ENCODE assay signal across 8 cellular contexts in genomic region chr17:47862621-47863440, GRCh38. TPM values are rescaled to one million over a fixed set of nuclear protein-coding genes. Genes with fewer than 3 reads are reported as not detected.
A peak's percentile ranks its signal among the peaks of the same experiment; 100 is the strongest.
DNase-seq lines count a peak whose midpoint lies in the region; ATAC-seq, FAIRE-seq and TF ChIP-seq lines count a peak whose summit lies in the region.
"Had no signal": no experiment of that assay in that cellular context is flagged by ENCODE, and none has a peak within 500 bp of the region (broad histone marks: within the 10 kb centered on the region; RNA-seq: fewer than 3 reads in every experiment).

No MANE protein-coding gene starts in this region.

- SMC1A ChIA-PET in GM12878 (lab: Charles Lee; ENCODE audit: uncharacterized antibody, unreplicated experiment) = no interaction called here

- intact Hi-C loops in GM12878 (cut with micrococcal nuclease; ENCODE audit: unreplicated experiment) = no loop called here

- in situ Hi-C loops in GM12878 (cut with MboI) = no loop called here

- POLR2A ChIA-PET in GM12878 (lab: Charles Lee) = no interaction called here

- no peaks in the 10 kb centered on the region for H4K20me1 ChIP-seq in GM12878 (ENCODE audit: control insufficient read depth, insufficient read depth)

- no peak for TF ChIP-seq POLR2A in GM12878 (IDR thresholded peaks at IDR 0.05; ENCODE audit: low read depth, low read length)

- no peaks in the 10 kb centered on the region for H3K79me2 ChIP-seq in GM12878 (ENCODE audit: control insufficient read depth, insufficient read depth, low read length)

- H3K9me3 ChIP-seq in GM12878 (replicated peaks; ENCODE audit: control insufficient read depth, insufficient read depth, low read length) (no peaks in the 10 kb centered on the region), small intestine (ENCODE audit: control insufficient read depth, low read depth) (no peaks in the 10 kb centered on the region)

- H3K36me3 ChIP-seq in GM12878 (ENCODE audit: control insufficient read depth in 2 of 2, insufficient read depth in 2 of 2, low read length in 1 of 2) = no peaks in the 10 kb centered on the region
- H3K36me3 ChIP-seq in small intestine (ENCODE audit: control insufficient read depth in 2 of 2, insufficient read depth in 2 of 2, low read length in 2 of 2) = no peaks in the 10 kb centered on the region

- no peak overlapping the region for H3K4me2 ChIP-seq in GM12878 (ENCODE audit: control insufficient read depth, insufficient read depth)

- WGBS in GM12878 (ENCODE audit: insufficient coverage, insufficient replicate concordance, low lambda C conversion rate, missing lambda C conversion rate) = 48% methylated on average over 7 of the region's 7 CpGs
- WGBS in small intestine, 3 donors = 34 to 60% (median 59%) methylated on average over 7 of the region's 7 CpGs

- no peaks in the 10 kb centered on the region for H3K4me1 ChIP-seq in GM12878 (ENCODE audit: control insufficient read depth, insufficient read depth, low read length)
- peaks cover 0 to 2% of the 10 kb centered on the region in 2 donors for H3K4me1 ChIP-seq in small intestine (ENCODE audit: control insufficient read depth in 2 of 2, insufficient read depth in 1 of 2, low read depth in 1 of 2, low read length in 1 of 2)

- no TSS peak for BruUV-seq in GM12878 (replicated peaks; lab: Mats Ljungman, UMichigan)

- ATAC-seq in GM12878 (no peak), GM18867 (IDR thresholded peaks at IDR 0.05; ENCODE audit: unreplicated experiment) (no peak)

- TF ChIP-seq CTCF in GM12878 (IDR thresholded peaks at IDR 0.05 in 2 of 3, conservative IDR thresholded peaks at IDR 0.05 in 1 of 3; ENCODE audit: control insufficient read depth in 2 of 3, extremely low read depth in 1 of 3, insufficient read depth in 1 of 3, low read depth in 3 of 3, low read length in 3 of 3) = no peak

- H3K27me3 ChIP-seq in GM12878 (replicated peaks in 1 of 2; ENCODE audit: control insufficient read depth in 2 of 2, insufficient read depth in 2 of 2, low read length in 1 of 2) (peaks cover 2 to 3% of the 10 kb centered on the region in 2 experiments; a peak in 3 of 4 replicates), small intestine (ENCODE audit: control insufficient read depth in 2 of 2, insufficient read depth in 2 of 2, low read length in 2 of 2) (peaks cover 0 to 3% of the 10 kb centered on the region in 2 donors)

- no peak overlapping the region for H3K9ac ChIP-seq in GM12878 (ENCODE audit: control insufficient read depth, insufficient read depth, low read length)

- no peak overlapping the region for H2AFZ ChIP-seq in GM12878 (ENCODE audit: control insufficient read depth, low read depth, low read length)

- CTCF ChIA-PET in GM12878 (lab: Yijun Ruan, JAX) = interaction anchor here (1.0 kb wide), 1 partner anchor 21 kb away, joined by 3 read pairs; the partner anchor contains the start of gene SCRN2

- no peak overlapping the region for H3K4me3 ChIP-seq in GM12878
- H3K4me3 ChIP-seq in small intestine (ENCODE audit: low read depth in 1 of 2, low read length in 2 of 2) = no peak overlapping the region

- FAIRE-seq in GM12878 (lab: Jason Lieb, UNC) (no peak), small intestine (lab: Jason Lieb, UNC) (no peak)
- FAIRE-seq: A204.1 had no signal

- no peak for TF ChIP-seq RAD21 in GM12878 (IDR thresholded peaks at IDR 0.05; ENCODE audit: insufficient read depth, low read depth, low read length)

- H3K27ac ChIP-seq in GM12878 (ENCODE audit: control insufficient read depth, insufficient read depth) = no peak overlapping the region
- H3K27ac ChIP-seq in small intestine (ENCODE audit: low read depth in 1 of 2, low read length in 1 of 2) = no peak overlapping the region

- DNase-seq in NCI-H1417 (lab: John Stamatoyannopoulos, UW) (peak in 2 of 3 experiments; percentile 56 to 77), NCI-H1417 treated with DMSO at 0.1 percent for 48 hours (lab: John Stamatoyannopoulos, UW) (no peak), GM12878 (ENCODE audit: low read depth, low spot score) (no peak), small intestine (peak; percentile 72), cortex of kidney (lab: John Stamatoyannopoulos, UW) (no peak)
- DNase-seq: nucleus accumbens had no signal

- TF ChIP-seq EP300 in GM12878 (IDR thresholded peaks at IDR 0.05; ENCODE audit: borderline replicate concordance in 1 of 2, control insufficient read depth in 1 of 2, low read depth in 2 of 2, low read length in 2 of 2) = no peak

- RAD21 ChIA-PET in GM12878 (lab: Charles Lee; ENCODE audit: unreplicated experiment) = no interaction called here

RNA-seq across cellular contexts. Expression of gene SP6, which starts 11.9 kb away (rescaled TPM):
- 0.21 and 0.34 TPM in 2 replicates for total RNA-seq in GM12878 (2013; cell fraction: nucleolus; rRNA removed)
- total RNA-seq in GM12878 (2014; rRNA removed) (not detected in 2 replicates), GM12878 (2014; rRNA removed; fragmentation: Illumina TruSeq; extraction: Trizol) (0.05 TPM in 1 of 2 replicates, not detected in the other), GM12878 (2021) (0.05 TPM in 1 of 2 replicates, not detected in the other)
- not detected for polyA plus RNA-seq in GM12878 (2011; ENCODE audit: low read depth)
- polyA plus RNA-seq in GM12878 (2011; rRNA removed) (0.03 and 0.05 TPM in 2 replicates), GM12878 (2014; fragmentation: Illumina TruSeq; extraction: Trizol) (not detected in 2 replicates), GM12878 (2014; fragmentation: Nextera tagmentation; extraction: Ambion mirVana) (not detected), GM12878 (2014; rRNA removed) (0.06 TPM in 1 of 2 replicates, not detected in the other), GM12878 (2016; fragmentation: Nextera tagmentation; extraction: Ambion mirVana) (under 1 TPM in 1 of 2 experiments, not detected in 1; 0.15 TPM), small intestine (1 to 10 TPM; 1.6 to 3.8 (median 2.5) TPM)
- polyA plus RNA-seq in GM12878 (2011; cell fraction: cytosol; rRNA removed) = 0.05 and 0.07 TPM in 2 replicates
- polyA plus RNA-seq in GM12878 (2011; cell fraction: nucleus; rRNA removed) = 0.12 TPM in 2 replicates
- polyA plus RNA-seq in GM12878 (2012) = 0.08 and 0.09 TPM in 2 replicates
- 0.21 TPM in 1 of 2 replicates, not detected in the other for polyA minus RNA-seq in GM12878 (2011; rRNA and poly(A)+ RNA removed)
- polyA minus RNA-seq in GM12878 (2011; cell fraction: cytosol; rRNA and poly(A)+ RNA removed) = not detected in 2 replicates
- polyA minus RNA-seq in GM12878 (2011; cell fraction: nucleus; rRNA and poly(A)+ RNA removed) = 0.12 and 0.19 TPM in 2 replicates

RNA-seq across cellular contexts. Expression of gene SCRN2, which starts 21.8 kb away (rescaled TPM):
- total RNA-seq in GM12878 (2013; cell fraction: nucleolus; rRNA removed) = 53.1 and 65.3 TPM in 2 replicates
- total RNA-seq in GM12878 (2014; rRNA removed) (33.3 and 39.3 TPM in 2 replicates), GM12878 (2014; rRNA removed; fragmentation: Illumina TruSeq; extraction: Trizol) (13.5 TPM in 2 replicates), GM12878 (2021) (28.9 and 30.5 TPM in 2 replicates)
- polyA plus RNA-seq in GM12878 (2011; ENCODE audit: low read depth) = 12.7 TPM
- polyA plus RNA-seq in GM12878 (2011; rRNA removed) (9.7 and 15.4 TPM in 2 replicates), GM12878 (2014; fragmentation: Illumina TruSeq; extraction: Trizol) (3.0 and 10.8 TPM in 2 replicates), GM12878 (2014; fragmentation: Nextera tagmentation; extraction: Ambion mirVana) (1 to 10 TPM in 1 of 2 experiments, under 1 TPM in 1; 0.34 to 1.9 TPM), GM12878 (2014; rRNA removed) (32.7 and 33.4 TPM in 2 replicates), GM12878 (2016; fragmentation: Nextera tagmentation; extraction: Ambion mirVana) (10 to 100 TPM; 24.8 to 29.9 TPM), small intestine (100 to 1,000 TPM in 1 of 3 donors, 10 to 100 TPM in 2; 46.0 to 127 (median 81.3) TPM)
- polyA plus RNA-seq in GM12878 (2011; cell fraction: cytosol; rRNA removed) = 28.5 and 36.7 TPM in 2 replicates
- polyA plus RNA-seq in GM12878 (2011; cell fraction: nucleus; rRNA removed) = 140 and 158 TPM in 2 replicates
- polyA plus RNA-seq in GM12878 (2012) = 28.3 and 28.5 TPM in 2 replicates
- polyA minus RNA-seq in GM12878 (2011; rRNA and poly(A)+ RNA removed) = 9.4 and 24.8 TPM in 2 replicates
- 8.5 and 8.6 TPM in 2 replicates for polyA minus RNA-seq in GM12878 (2011; cell fraction: cytosol; rRNA and poly(A)+ RNA removed)
- 31.2 and 38.5 TPM in 2 replicates for polyA minus RNA-seq in GM12878 (2011; cell fraction: nucleus; rRNA and poly(A)+ RNA removed)

RNA-seq across cellular contexts. Expression of gene LRRC46, which starts 31.4 kb away (rescaled TPM):
- not detected in 2 replicates for total RNA-seq in GM12878 (2013; cell fraction: nucleolus; rRNA removed)
- total RNA-seq in GM12878 (2014; rRNA removed) (0.16 and 0.23 TPM in 2 replicates), GM12878 (2014; rRNA removed; fragmentation: Illumina TruSeq; extraction: Trizol) (0.22 and 0.37 TPM in 2 replicates), GM12878 (2021) (0.38 and 0.53 TPM in 2 replicates)
- polyA plus RNA-seq in GM12878 (2011; ENCODE audit: low read depth) = 0.42 TPM
- polyA plus RNA-seq in GM12878 (2011; rRNA removed) (0.35 and 0.39 TPM in 2 replicates), GM12878 (2014; fragmentation: Illumina TruSeq; extraction: Trizol) (1.0 and 2.8 TPM in 2 replicates), GM12878 (2014; fragmentation: Nextera tagmentation; extraction: Ambion mirVana) (under 1 TPM in 1 of 2 experiments, not detected in 1; 0.15 TPM), GM12878 (2014; rRNA removed) (0.29 and 0.72 TPM in 2 replicates), GM12878 (2016; fragmentation: Nextera tagmentation; extraction: Ambion mirVana) (1 to 10 TPM; 1.7 to 1.8 TPM), small intestine (under 1 TPM; 0.22 to 0.54 (median 0.25) TPM)
- polyA plus RNA-seq in GM12878 (2011; cell fraction: cytosol; rRNA removed) = 0.28 and 0.45 TPM in 2 replicates
- polyA plus RNA-seq in GM12878 (2011; cell fraction: nucleus; rRNA removed) = 0.67 and 0.89 TPM in 2 replicates
- 0.34 and 0.35 TPM in 2 replicates for polyA plus RNA-seq in GM12878 (2012)
- 0.31 and 0.37 TPM in 2 replicates for polyA minus RNA-seq in GM12878 (2011; rRNA and poly(A)+ RNA removed)
- not detected in 2 replicates for polyA minus RNA-seq in GM12878 (2011; cell fraction: cytosol; rRNA and poly(A)+ RNA removed)
- polyA minus RNA-seq in GM12878 (2011; cell fraction: nucleus; rRNA and poly(A)+ RNA removed) = 0.48 TPM in 1 of 2 replicates, not detected in the other

RNA-seq across cellular contexts. Expression of gene MRPL10, which starts 31.5 kb away (rescaled TPM):
- total RNA-seq in GM12878 (2013; cell fraction: nucleolus; rRNA removed) = 16.1 and 17.5 TPM in 2 replicates
- total RNA-seq in GM12878 (2014; rRNA removed) (56.6 and 56.9 TPM in 2 replicates), GM12878 (2014; rRNA removed; fragmentation: Illumina TruSeq; extraction: Trizol) (32.7 and 35.6 TPM in 2 replicates), GM12878 (2021) (44.6 and 44.8 TPM in 2 replicates)
- polyA plus RNA-seq in GM12878 (2011; ENCODE audit: low read depth) = 31.9 TPM
- polyA plus RNA-seq in GM12878 (2011; rRNA removed) (37.1 and 61.9 TPM in 2 replicates), GM12878 (2014; fragmentation: Illumina TruSeq; extraction: Trizol) (22.4 and 48.3 TPM in 2 replicates), GM12878 (2014; fragmentation: Nextera tagmentation; extraction: Ambion mirVana) (10 to 100 TPM; 18.9 to 22.3 TPM), GM12878 (2014; rRNA removed) (46.1 and 50.7 TPM in 2 replicates), GM12878 (2016; fragmentation: Nextera tagmentation; extraction: Ambion mirVana) (10 to 100 TPM; 46.3 to 49.1 TPM), small intestine (10 to 100 TPM; 47.0 to 54.1 (median 48.4) TPM)
- 90.0 and 112 TPM in 2 replicates for polyA plus RNA-seq in GM12878 (2011; cell fraction: cytosol; rRNA removed)
- polyA plus RNA-seq in GM12878 (2011; cell fraction: nucleus; rRNA removed) = 48.9 and 49.8 TPM in 2 replicates
- polyA plus RNA-seq in GM12878 (2012) = 40.6 and 55.5 TPM in 2 replicates
- polyA minus RNA-seq in GM12878 (2011; rRNA and poly(A)+ RNA removed) = 81.3 and 114 TPM in 2 replicates
- polyA minus RNA-seq in GM12878 (2011; cell fraction: cytosol; rRNA and poly(A)+ RNA removed) = 28.9 and 35.2 TPM in 2 replicates
- polyA minus RNA-seq in GM12878 (2011; cell fraction: nucleus; rRNA and poly(A)+ RNA removed) = 13.5 and 24.3 TPM in 2 replicates

RNA-seq across cellular contexts. Expression of gene SP2, which starts 33.2 kb away (rescaled TPM):
- total RNA-seq in GM12878 (2013; cell fraction: nucleolus; rRNA removed) = 5.2 and 5.3 TPM in 2 replicates
- total RNA-seq in GM12878 (2014; rRNA removed) (1.8 and 2.1 TPM in 2 replicates), GM12878 (2014; rRNA removed; fragmentation: Illumina TruSeq; extraction: Trizol) (1.6 TPM in 2 replicates), GM12878 (2021) (16.8 and 17.9 TPM in 2 replicates)
- 8.5 TPM for polyA plus RNA-seq in GM12878 (2011; ENCODE audit: low read depth)
- polyA plus RNA-seq in GM12878 (2011; rRNA removed) (1.1 and 2.3 TPM in 2 replicates), GM12878 (2014; fragmentation: Illumina TruSeq; extraction: Trizol) (12.9 and 19.1 TPM in 2 replicates), GM12878 (2014; fragmentation: Nextera tagmentation; extraction: Ambion mirVana) (1 to 10 TPM; 1.2 to 1.9 TPM), GM12878 (2014; rRNA removed) (7.3 and 10.4 TPM in 2 replicates), GM12878 (2016; fragmentation: Nextera tagmentation; extraction: Ambion mirVana) (10 to 100 TPM; 17.6 to 18.0 TPM), small intestine (10 to 100 TPM in 2 of 3 donors, 1 to 10 TPM in 1; 8.7 to 13.6 (median 11.6) TPM)
- polyA plus RNA-seq in GM12878 (2011; cell fraction: cytosol; rRNA removed) = 3.1 and 3.5 TPM in 2 replicates
- polyA plus RNA-seq in GM12878 (2011; cell fraction: nucleus; rRNA removed) = 5.9 and 11.4 TPM in 2 replicates
- polyA plus RNA-seq in GM12878 (2012) = 12.1 and 20.9 TPM in 2 replicates
- polyA minus RNA-seq in GM12878 (2011; rRNA and poly(A)+ RNA removed) = 2.8 and 3.5 TPM in 2 replicates
- 6.1 and 6.8 TPM in 2 replicates for polyA minus RNA-seq in GM12878 (2011; cell fraction: cytosol; rRNA and poly(A)+ RNA removed)
- polyA minus RNA-seq in GM12878 (2011; cell fraction: nucleus; rRNA and poly(A)+ RNA removed) = 0.85 and 2.0 TPM in 2 replicates

Comparison
In these comparisons a context has a peak if more than half of its experiments do, and no peak if none do; other contexts are left out.
1. DNase-seq: peak in NCI-H1417 (2 of 3) and small intestine (single experiment); none in NCI-H1417 treated with DMSO at 0.1 percent for 48 hours (single experiment), GM12878 (single experiment) and cortex of kidney (single experiment).